ENCODE assay signal across 1 cellular context in genomic region chr20:38770546-38770945, GRCh38.
TF ChIP-seq lines count a peak whose summit lies in the region.

No MANE protein-coding gene starts in this region.

TF ChIP-seq in H1, 55 proteins besides CTCF, POLR2A, EP300 and RAD21:
- TF ChIP-seq GABPA (IDR thresholded peaks at IDR 0.05; ENCODE audit: borderline replicate concordance, insufficient read depth, low read length) (no peak), KDM5A (IDR thresholded peaks at IDR 0.05; ENCODE audit: low read length) (no peak), ATF2 (IDR thresholded peaks at IDR 0.05; ENCODE audit: low read length) (no peak), POU5F1 (IDR thresholded peaks at IDR 0.05; ENCODE audit: low read depth, low read length) (no peak), JUN (IDR thresholded peaks at IDR 0.05; ENCODE audit: low read depth, low read length) (no peak), CHD7 (IDR thresholded peaks at IDR 0.05; ENCODE audit: insufficient replicate concordance, low read length) (no peak), SIN3A (conservative IDR thresholded peaks at IDR 0.05 in 1 of 2, IDR thresholded peaks at IDR 0.05 in 1 of 2; ENCODE audit: low read depth in 1 of 2, low read length in 2 of 2) (no peak), HDAC2 (IDR thresholded peaks at IDR 0.05; ENCODE audit: borderline replicate concordance in 1 of 2, low read depth in 2 of 2, low read length in 2 of 2) (no peak), MAFK (IDR thresholded peaks at IDR 0.05; ENCODE audit: low read depth, low read length) (no peak), SUZ12 (IDR thresholded peaks at IDR 0.05; ENCODE audit: low read length) (no peak), FOSL1 (IDR thresholded peaks at IDR 0.05; ENCODE audit: insufficient read depth, low read depth, low read length) (no peak), HDAC6 (IDR thresholded peaks at IDR 0.05; ENCODE audit: low read depth, low read length) (no peak), SIRT6 (IDR thresholded peaks at IDR 0.05; ENCODE audit: low read length) (no peak), SP1 (IDR thresholded peaks at IDR 0.05; ENCODE audit: low read depth, low read length) (no peak), KDM4A (IDR thresholded peaks at IDR 0.05; ENCODE audit: low read depth, low read length, severe bottlenecking) (no peak), TAF7 (optimal IDR thresholded peaks at IDR 0.05; ENCODE audit: borderline replicate concordance, low read depth, low read length) (no peak)
TF ChIP-seq in H1: peak in this region for 0.
